24 cellular contexts compared by ENCODE assay signal in the genomic region with DNA sequence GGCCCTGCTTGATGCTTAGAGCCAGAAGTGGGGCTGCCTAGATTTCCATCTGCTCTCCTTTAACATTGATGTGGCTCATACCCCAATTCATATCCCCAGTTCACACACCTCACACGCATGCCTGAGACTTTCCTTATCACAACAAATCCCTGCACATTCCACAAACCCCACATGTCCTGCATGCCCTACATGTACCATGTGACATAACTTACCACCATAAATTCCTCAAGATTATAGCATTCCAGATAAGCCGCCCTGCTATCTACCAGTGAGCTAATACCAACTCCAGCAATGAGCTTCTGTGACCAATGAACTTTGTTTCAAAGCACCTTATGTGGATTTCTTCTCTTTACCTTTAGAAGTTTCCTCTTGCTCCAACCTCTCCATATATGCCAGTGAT.
"Had no signal": no experiment of that assay in that cellular context is flagged by ENCODE, and none has a peak within 500 bp of the region (broad histone marks: within the 10 kb centered on the region; RNA-seq: fewer than 3 reads in every experiment).

No MANE protein-coding gene starts in this region.

- H3K27ac Mint-ChIP-seq: activated B cell treated with CpG ODN at 0.5 μM for 24 hours; activated CD4-positive, alpha-beta memory T cell treated with anti-CD3 and anti-CD28 coated beads for 36 hours; activated CD4-positive, alpha-beta T cell treated with anti-CD3 and anti-CD28 coated beads, Interleukin-2, amount 10 ng/mL, durations not matched to agents 7 days and 5 days; activated naive CD8-positive, alpha-beta T cell; T-helper 17 cell had no signal

- H3K4me3 ChIP-seq: breast epithelium, K562 had no signal

- H3K27me3 ChIP-seq: breast epithelium had no signal

- H3K36me3 ChIP-seq: breast epithelium had no signal

- H3K4me3 Mint-ChIP-seq: activated B cell treated with CpG ODN at 0.5 μM for 24 hours; activated CD4-positive, alpha-beta memory T cell treated with anti-CD3 and anti-CD28 coated beads for 36 hours; activated CD4-positive, alpha-beta T cell treated with anti-CD3 and anti-CD28 coated beads, Interleukin-2, amount 10 ng/mL, durations not matched to agents 7 days and 5 days; activated naive CD8-positive, alpha-beta T cell; activated T-cell treated with anti-CD3 and anti-CD28 coated beads, Interleukin-2, amount 50 U/mL, for 4 hours; T-helper 17 cell had no signal

- H3K4me1 Mint-ChIP-seq: activated B cell treated with CpG ODN at 0.5 μM for 24 hours; activated CD4-positive, alpha-beta T cell treated with anti-CD3 and anti-CD28 coated beads, Interleukin-2, amount 10 ng/mL, durations not matched to agents 7 days and 5 days; T-helper 17 cell had no signal

- H3K4me1 ChIP-seq: breast epithelium had no signal

- H3K36me3 Mint-ChIP-seq: activated CD4-positive, alpha-beta memory T cell treated with anti-CD3 and anti-CD28 coated beads for 36 hours; activated naive CD8-positive, alpha-beta T cell had no signal

- H3K27ac ChIP-seq: breast epithelium had no signal

- H3K9me3 ChIP-seq: breast epithelium had no signal

- DNase-seq: activated B cell treated with CpG ODN at 0.5 μM for 24 hours; activated CD4-positive, alpha-beta memory T cell treated with anti-CD3 and anti-CD28 coated beads for 36 hours; activated CD4-positive, alpha-beta T cell treated with anti-CD3 and anti-CD28 coated beads for 1 hour; activated CD4-positive, alpha-beta T cell treated with anti-CD3 and anti-CD28 coated beads, Interleukin-2, amount 10 ng/mL, durations not matched to agents 7 days and 5 days; activated CD8-positive, alpha-beta memory T cell treated with anti-CD3 and anti-CD28 coated beads for 24 hours; activated effector memory CD4-positive, alpha-beta T cell treated with anti-CD3 and anti-CD28 coated beads, Interleukin-2, amount 50 U/mL, for 16 hours; activated naive CD4-positive, alpha-beta T cell treated with Interleukin-2 at 50 U/mL for 16 hours; activated T-cell treated with anti-CD3 and anti-CD28 coated beads, Interleukin-2, amount 50 U/mL, for 4 hours; caudate nucleus; Karpas-422; MM.1S; NCI-H1105; NCI-H1436; NCI-H1694 treated with DMSO at 0.1 percent for 48 hours; NCI-H2029 treated with DMSO at 0.1 percent for 48 hours; NCI-H446; NCI-H524; PC-3; SHP77; T-helper 17 cell; T1000 had no signal

- ATAC-seq: activated T-cell treated with anti-CD3 and anti-CD28 coated beads, Interleukin-2, amount 50 U/mL, for 4 hours; K562; PC-3; T-helper 17 cell had no signal
